ENCODE assay signal across 1 cellular context in genomic region chr2:70948350-70949003, GRCh38.
TF ChIP-seq lines count a peak whose summit lies in the region.

No MANE protein-coding gene starts in this region.

TF ChIP-seq in SK-N-SH, 30 proteins besides CTCF, POLR2A, EP300 and RAD21 (continued from another document):
- no peak for TF ChIP-seq REST (IDR thresholded peaks at IDR 0.05; ENCODE audit: low read depth, low read length)
- TF ChIP-seq SMC3 (IDR thresholded peaks at IDR 0.05; ENCODE audit: low read depth, low read length) = peak; percentile 73
- no peak for TF ChIP-seq USF2 (IDR thresholded peaks at IDR 0.05; ENCODE audit: borderline replicate concordance, low read depth, low read length)
- no peak for TF ChIP-seq NFIC (IDR thresholded peaks at IDR 0.05; ENCODE audit: borderline replicate concordance)
- TF ChIP-seq TAF1 (IDR thresholded peaks at IDR 0.05; ENCODE audit: borderline replicate concordance, low read depth, low read length) = no peak
- TF ChIP-seq RFX5 (IDR thresholded peaks at IDR 0.05; ENCODE audit: low read length) = no peak
